1 cellular context compared by ENCODE assay signal in the genomic region with DNA sequence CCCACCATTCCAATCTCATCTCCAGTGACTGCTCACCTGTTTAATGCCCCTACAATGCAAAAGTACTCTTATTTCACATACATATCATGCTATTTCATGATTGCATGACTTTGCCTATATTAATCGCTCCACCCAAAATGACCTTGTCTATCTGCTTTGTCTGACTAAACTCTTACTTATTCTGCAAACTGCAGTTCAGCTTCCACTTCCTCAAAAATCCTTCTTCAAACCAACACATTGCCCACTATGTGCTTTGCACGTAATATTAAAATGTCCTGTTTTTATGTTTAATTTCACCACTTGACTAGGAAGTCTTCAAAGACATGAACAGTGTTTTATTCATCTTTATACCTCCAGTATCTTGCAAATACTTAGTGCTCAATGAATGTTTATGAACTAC.
TF ChIP-seq lines count a peak whose summit lies in the region.

No MANE protein-coding gene starts in this region.

TF ChIP-seq in GM23338, 12 proteins besides CTCF, POLR2A, EP300 and RAD21 (continued from another document):
- TF ChIP-seq, protein P1, sequence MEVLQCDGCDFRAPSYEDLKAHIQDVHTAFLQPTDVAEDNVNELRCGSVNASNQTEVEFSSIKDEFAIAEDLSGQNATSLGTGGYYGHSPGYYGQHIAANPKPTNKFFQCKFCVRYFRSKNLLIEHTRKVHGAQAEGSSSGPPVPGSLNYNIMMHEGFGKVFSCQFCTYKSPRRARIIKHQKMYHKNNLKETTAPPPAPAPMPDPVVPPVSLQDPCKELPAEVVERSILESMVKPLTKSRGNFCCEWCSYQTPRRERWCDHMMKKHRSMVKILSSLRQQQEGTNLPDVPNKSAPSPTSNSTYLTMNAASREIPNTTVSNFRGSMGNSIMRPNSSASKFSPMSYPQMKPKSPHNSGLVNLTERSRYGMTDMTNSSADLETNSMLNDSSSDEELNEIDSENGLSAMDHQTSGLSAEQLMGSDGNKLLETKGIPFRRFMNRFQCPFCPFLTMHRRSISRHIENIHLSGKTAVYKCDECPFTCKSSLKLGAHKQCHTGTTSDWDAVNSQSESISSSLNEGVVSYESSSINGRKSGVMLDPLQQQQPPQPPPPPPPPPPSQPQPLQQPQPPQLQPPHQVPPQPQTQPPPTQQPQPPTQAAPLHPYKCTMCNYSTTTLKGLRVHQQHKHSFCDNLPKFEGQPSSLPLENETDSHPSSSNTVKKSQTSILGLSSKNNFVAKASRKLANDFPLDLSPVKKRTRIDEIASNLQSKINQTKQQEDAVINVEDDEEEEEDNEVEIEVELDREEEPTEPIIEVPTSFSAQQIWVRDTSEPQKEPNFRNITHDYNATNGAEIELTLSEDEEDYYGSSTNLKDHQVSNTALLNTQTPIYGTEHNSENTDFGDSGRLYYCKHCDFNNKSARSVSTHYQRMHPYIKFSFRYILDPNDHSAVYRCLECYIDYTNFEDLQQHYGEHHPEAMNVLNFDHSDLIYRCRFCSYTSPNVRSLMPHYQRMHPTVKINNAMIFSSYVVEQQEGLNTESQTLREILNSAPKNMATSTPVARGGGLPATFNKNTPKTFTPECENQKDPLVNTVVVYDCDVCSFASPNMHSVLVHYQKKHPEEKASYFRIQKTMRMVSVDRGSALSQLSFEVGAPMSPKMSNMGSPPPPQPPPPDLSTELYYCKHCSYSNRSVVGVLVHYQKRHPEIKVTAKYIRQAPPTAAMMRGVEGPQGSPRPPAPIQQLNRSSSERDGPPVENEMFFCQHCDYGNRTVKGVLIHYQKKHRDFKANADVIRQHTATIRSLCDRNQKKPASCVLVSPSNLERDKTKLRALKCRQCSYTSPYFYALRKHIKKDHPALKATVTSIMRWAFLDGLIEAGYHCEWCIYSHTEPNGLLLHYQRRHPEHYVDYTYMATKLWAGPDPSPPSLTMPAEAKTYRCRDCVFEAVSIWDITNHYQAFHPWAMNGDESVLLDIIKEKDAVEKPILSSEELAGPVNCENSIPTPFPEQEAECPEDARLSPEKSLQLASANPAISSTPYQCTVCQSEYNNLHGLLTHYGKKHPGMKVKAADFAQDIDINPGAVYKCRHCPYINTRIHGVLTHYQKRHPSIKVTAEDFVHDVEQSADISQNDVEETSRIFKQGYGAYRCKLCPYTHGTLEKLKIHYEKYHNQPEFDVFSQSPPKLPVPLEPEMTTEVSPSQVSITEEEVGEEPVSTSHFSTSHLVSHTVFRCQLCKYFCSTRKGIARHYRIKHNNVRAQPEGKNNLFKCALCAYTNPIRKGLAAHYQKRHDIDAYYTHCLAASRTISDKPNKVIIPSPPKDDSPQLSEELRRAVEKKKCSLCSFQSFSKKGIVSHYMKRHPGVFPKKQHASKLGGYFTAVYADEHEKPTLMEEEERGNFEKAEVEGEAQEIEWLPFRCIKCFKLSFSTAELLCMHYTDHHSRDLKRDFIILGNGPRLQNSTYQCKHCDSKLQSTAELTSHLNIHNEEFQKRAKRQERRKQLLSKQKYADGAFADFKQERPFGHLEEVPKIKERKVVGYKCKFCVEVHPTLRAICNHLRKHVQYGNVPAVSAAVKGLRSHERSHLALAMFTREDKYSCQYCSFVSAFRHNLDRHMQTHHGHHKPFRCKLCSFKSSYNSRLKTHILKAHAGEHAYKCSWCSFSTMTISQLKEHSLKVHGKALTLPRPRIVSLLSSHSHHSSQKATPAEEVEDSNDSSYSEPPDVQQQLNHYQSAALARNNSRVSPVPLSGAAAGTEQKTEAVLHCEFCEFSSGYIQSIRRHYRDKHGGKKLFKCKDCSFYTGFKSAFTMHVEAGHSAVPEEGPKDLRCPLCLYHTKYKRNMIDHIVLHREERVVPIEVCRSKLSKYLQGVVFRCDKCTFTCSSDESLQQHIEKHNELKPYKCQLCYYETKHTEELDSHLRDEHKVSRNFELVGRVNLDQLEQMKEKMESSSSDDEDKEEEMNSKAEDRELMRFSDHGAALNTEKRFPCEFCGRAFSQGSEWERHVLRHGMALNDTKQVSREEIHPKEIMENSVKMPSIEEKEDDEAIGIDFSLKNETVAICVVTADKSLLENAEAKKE (CRISPR knock-in tag; IDR thresholded peaks at IDR 0.05), result no peak
- TF ChIP-seq EZH2 (IDR thresholded peaks at IDR 0.05; ENCODE audit: low read depth, unreplicated experiment), result no peak
- no peak for TF ChIP-seq STAT1 (IDR thresholded peaks at IDR 0.05; ENCODE audit: unreplicated experiment)
- TF ChIP-seq EZH2phosphoT487 (IDR thresholded peaks at IDR 0.05; ENCODE audit: unreplicated experiment), result no peak
- TF ChIP-seq, protein P2, sequence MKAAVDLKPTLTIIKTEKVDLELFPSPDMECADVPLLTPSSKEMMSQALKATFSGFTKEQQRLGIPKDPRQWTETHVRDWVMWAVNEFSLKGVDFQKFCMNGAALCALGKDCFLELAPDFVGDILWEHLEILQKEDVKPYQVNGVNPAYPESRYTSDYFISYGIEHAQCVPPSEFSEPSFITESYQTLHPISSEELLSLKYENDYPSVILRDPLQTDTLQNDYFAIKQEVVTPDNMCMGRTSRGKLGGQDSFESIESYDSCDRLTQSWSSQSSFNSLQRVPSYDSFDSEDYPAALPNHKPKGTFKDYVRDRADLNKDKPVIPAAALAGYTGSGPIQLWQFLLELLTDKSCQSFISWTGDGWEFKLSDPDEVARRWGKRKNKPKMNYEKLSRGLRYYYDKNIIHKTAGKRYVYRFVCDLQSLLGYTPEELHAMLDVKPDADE (IDR thresholded peaks at IDR 0.05), result no peak
- no peak for TF ChIP-seq POLR2AphosphoS5 (IDR thresholded peaks at IDR 0.05; ENCODE audit: low read depth)
